1 cellular context compared by ENCODE assay signal in the genomic region with DNA sequence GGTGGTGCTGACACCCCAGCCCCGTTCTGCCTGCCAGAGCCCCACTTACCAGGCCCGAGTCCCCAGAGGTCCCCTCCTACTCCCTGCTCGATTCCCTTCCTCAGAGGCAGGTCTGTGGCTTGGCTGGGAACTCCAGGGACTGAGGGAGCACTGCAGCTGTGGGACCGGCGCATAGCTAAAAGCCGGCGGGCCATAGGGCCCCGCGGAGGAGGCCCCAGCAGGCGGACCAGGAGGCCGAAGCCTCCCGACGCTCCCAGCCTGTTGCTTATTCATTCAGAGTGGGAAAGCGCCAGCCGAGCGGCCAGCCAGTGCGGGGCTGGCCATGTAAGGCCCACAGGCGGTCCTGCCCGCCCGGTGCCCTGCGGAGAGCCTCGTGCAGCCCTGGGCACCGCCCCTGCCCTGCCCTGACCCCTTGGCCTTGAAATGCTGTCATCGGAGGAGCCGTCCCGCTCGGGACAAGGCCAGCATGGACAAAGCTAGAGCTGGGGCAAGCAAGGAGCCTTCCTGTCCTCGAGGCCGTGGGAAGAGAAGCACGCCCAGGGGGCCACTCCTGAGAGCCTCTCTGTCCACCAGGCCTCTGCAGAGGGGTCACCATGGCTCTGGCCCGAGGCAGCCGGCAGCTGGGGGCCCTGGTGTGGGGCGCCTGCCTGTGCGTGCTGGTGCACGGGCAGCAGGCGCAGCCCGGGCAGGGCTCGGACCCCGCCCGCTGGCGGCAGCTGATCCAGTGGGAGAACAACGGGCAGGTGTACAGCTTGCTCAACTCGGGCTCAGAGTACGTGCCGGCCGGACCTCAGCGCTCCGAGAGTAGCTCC.
TF ChIP-seq lines count a peak whose summit lies in the region.

A gene with protein sequence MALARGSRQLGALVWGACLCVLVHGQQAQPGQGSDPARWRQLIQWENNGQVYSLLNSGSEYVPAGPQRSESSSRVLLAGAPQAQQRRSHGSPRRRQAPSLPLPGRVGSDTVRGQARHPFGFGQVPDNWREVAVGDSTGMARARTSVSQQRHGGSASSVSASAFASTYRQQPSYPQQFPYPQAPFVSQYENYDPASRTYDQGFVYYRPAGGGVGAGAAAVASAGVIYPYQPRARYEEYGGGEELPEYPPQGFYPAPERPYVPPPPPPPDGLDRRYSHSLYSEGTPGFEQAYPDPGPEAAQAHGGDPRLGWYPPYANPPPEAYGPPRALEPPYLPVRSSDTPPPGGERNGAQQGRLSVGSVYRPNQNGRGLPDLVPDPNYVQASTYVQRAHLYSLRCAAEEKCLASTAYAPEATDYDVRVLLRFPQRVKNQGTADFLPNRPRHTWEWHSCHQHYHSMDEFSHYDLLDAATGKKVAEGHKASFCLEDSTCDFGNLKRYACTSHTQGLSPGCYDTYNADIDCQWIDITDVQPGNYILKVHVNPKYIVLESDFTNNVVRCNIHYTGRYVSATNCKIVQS (plus strand): TSS at position 272 of the 812 bp plus-strand sequence. CDS start 322 bp downstream, at position 594.

TF ChIP-seq in WTC11, 78 proteins besides CTCF, POLR2A, EP300 and RAD21 (continued from another document):
- TF ChIP-seq, protein P1, sequence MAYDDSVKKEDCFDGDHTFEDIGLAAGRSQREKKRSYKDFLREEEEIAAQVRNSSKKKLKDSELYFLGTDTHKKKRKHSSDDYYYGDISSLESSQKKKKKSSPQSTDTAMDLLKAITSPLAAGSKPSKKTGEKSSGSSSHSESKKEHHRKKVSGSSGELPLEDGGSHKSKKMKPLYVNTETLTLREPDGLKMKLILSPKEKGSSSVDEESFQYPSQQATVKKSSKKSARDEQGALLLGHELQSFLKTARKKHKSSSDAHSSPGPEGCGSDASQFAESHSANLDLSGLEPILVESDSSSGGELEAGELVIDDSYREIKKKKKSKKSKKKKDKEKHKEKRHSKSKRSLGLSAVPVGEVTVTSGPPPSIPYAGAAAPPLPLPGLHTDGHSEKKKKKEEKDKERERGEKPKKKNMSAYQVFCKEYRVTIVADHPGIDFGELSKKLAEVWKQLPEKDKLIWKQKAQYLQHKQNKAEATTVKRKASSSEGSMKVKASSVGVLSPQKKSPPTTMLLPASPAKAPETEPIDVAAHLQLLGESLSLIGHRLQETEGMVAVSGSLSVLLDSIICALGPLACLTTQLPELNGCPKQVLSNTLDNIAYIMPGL (CRISPR knock-in tag; IDR thresholded peaks at IDR 0.05), result peak; percentile 51; the same call in 1 of the 2 replicates
- TF ChIP-seq CREM (CRISPR knock-in tag; IDR thresholded peaks at IDR 0.05) (0 out of 2 replicates have a peak, but pooled peaks have one; percentile 33), GTF2I (CRISPR knock-in tag; conservative IDR thresholded peaks at IDR 0.05) (0 out of 2 replicates have a peak, but pooled peaks have one; percentile 40), FOXK1 (CRISPR knock-in tag; IDR thresholded peaks at IDR 0.05) (peak; percentile 52), GABPB1 (CRISPR knock-in tag; IDR thresholded peaks at IDR 0.05) (no peak), KAT7 (CRISPR knock-in tag; IDR thresholded peaks at IDR 0.05; ENCODE audit: borderline replicate concordance) (no peak), ZNF263 (CRISPR knock-in tag; IDR thresholded peaks at IDR 0.05; ENCODE audit: low read depth) (peak; percentile 84), ATF1 (CRISPR knock-in tag; IDR thresholded peaks at IDR 0.05) (no peak), ZNF396 (CRISPR knock-in tag; IDR thresholded peaks at IDR 0.05; ENCODE audit: borderline replicate concordance) (no peak), NFE2L1 (CRISPR knock-in tag; IDR thresholded peaks at IDR 0.05) (no peak), ZNF423 (CRISPR knock-in tag; IDR thresholded peaks at IDR 0.05) (peak; percentile 93), FOXP1 (CRISPR knock-in tag; IDR thresholded peaks at IDR 0.05; ENCODE audit: borderline replicate concordance) (0 out of 2 replicates have a peak, but pooled peaks have one; percentile 41), ZNF317 (CRISPR knock-in tag; IDR thresholded peaks at IDR 0.05; ENCODE audit: borderline replicate concordance, low read depth) (0 out of 2 replicates have a peak, but pooled peaks have one; percentile 24)
- TF ChIP-seq, protein P2, sequence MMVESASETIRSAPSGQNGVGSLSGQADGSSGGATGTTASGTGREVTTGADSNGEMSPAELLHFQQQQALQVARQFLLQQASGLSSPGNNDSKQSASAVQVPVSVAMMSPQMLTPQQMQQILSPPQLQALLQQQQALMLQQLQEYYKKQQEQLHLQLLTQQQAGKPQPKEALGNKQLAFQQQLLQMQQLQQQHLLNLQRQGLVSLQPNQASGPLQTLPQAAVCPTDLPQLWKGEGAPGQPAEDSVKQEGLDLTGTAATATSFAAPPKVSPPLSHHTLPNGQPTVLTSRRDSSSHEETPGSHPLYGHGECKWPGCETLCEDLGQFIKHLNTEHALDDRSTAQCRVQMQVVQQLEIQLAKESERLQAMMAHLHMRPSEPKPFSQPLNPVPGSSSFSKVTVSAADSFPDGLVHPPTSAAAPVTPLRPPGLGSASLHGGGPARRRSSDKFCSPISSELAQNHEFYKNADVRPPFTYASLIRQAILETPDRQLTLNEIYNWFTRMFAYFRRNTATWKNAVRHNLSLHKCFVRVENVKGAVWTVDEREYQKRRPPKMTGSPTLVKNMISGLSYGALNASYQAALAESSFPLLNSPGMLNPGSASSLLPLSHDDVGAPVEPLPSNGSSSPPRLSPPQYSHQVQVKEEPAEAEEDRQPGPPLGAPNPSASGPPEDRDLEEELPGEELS (CRISPR knock-in tag; IDR thresholded peaks at IDR 0.05), result peak; percentile 64; the same call in 1 of the 2 replicates
- TF ChIP-seq, protein P3, sequence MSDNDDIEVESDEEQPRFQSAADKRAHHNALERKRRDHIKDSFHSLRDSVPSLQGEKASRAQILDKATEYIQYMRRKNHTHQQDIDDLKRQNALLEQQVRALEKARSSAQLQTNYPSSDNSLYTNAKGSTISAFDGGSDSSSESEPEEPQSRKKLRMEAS (CRISPR knock-in tag; IDR thresholded peaks at IDR 0.05), result peak; percentile 40
- TF ChIP-seq, protein P4, sequence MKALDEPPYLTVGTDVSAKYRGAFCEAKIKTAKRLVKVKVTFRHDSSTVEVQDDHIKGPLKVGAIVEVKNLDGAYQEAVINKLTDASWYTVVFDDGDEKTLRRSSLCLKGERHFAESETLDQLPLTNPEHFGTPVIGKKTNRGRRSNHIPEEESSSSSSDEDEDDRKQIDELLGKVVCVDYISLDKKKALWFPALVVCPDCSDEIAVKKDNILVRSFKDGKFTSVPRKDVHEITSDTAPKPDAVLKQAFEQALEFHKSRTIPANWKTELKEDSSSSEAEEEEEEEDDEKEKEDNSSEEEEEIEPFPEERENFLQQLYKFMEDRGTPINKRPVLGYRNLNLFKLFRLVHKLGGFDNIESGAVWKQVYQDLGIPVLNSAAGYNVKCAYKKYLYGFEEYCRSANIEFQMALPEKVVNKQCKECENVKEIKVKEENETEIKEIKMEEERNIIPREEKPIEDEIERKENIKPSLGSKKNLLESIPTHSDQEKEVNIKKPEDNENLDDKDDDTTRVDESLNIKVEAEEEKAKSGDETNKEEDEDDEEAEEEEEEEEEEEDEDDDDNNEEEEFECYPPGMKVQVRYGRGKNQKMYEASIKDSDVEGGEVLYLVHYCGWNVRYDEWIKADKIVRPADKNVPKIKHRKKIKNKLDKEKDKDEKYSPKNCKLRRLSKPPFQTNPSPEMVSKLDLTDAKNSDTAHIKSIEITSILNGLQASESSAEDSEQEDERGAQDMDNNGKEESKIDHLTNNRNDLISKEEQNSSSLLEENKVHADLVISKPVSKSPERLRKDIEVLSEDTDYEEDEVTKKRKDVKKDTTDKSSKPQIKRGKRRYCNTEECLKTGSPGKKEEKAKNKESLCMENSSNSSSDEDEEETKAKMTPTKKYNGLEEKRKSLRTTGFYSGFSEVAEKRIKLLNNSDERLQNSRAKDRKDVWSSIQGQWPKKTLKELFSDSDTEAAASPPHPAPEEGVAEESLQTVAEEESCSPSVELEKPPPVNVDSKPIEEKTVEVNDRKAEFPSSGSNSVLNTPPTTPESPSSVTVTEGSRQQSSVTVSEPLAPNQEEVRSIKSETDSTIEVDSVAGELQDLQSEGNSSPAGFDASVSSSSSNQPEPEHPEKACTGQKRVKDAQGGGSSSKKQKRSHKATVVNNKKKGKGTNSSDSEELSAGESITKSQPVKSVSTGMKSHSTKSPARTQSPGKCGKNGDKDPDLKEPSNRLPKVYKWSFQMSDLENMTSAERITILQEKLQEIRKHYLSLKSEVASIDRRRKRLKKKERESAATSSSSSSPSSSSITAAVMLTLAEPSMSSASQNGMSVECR (CRISPR knock-in tag; IDR thresholded peaks at IDR 0.05; ENCODE audit: borderline replicate concordance), result no peak
- TF ChIP-seq, protein P5, sequence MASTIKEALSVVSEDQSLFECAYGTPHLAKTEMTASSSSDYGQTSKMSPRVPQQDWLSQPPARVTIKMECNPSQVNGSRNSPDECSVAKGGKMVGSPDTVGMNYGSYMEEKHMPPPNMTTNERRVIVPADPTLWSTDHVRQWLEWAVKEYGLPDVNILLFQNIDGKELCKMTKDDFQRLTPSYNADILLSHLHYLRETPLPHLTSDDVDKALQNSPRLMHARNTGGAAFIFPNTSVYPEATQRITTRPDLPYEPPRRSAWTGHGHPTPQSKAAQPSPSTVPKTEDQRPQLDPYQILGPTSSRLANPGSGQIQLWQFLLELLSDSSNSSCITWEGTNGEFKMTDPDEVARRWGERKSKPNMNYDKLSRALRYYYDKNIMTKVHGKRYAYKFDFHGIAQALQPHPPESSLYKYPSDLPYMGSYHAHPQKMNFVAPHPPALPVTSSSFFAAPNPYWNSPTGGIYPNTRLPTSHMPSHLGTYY (CRISPR knock-in tag; IDR thresholded peaks at IDR 0.05), result no peak
- TF ChIP-seq, protein P6, sequence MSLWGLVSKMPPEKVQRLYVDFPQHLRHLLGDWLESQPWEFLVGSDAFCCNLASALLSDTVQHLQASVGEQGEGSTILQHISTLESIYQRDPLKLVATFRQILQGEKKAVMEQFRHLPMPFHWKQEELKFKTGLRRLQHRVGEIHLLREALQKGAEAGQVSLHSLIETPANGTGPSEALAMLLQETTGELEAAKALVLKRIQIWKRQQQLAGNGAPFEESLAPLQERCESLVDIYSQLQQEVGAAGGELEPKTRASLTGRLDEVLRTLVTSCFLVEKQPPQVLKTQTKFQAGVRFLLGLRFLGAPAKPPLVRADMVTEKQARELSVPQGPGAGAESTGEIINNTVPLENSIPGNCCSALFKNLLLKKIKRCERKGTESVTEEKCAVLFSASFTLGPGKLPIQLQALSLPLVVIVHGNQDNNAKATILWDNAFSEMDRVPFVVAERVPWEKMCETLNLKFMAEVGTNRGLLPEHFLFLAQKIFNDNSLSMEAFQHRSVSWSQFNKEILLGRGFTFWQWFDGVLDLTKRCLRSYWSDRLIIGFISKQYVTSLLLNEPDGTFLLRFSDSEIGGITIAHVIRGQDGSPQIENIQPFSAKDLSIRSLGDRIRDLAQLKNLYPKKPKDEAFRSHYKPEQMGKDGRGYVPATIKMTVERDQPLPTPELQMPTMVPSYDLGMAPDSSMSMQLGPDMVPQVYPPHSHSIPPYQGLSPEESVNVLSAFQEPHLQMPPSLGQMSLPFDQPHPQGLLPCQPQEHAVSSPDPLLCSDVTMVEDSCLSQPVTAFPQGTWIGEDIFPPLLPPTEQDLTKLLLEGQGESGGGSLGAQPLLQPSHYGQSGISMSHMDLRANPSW (CRISPR knock-in tag; conservative IDR thresholded peaks at IDR 0.05; ENCODE audit: low read depth), result no peak
